In genomic region chr4:99091841-99092240, GRCh38 we compare ENCODE assay signal across 13 cellular contexts. TPM values are rescaled to one million over a fixed set of nuclear protein-coding genes. Genes with fewer than 3 reads are reported as not detected.
DNase-seq lines count a peak whose midpoint lies in the region; ATAC-seq, FAIRE-seq and TF ChIP-seq lines count a peak whose summit lies in the region.
"Not testable (repeated sequence)": the region's sequence is repeated elsewhere in the genome, so short reads cannot be mapped to it uniquely, and the experiment has no call there.
"Had no signal": no experiment of that assay in that cellular context is flagged by ENCODE, and none has a peak within 500 bp of the region (broad histone marks: within the 10 kb centered on the region; RNA-seq: fewer than 3 reads in every experiment).

No MANE protein-coding gene starts in this region.

- not testable (repeated sequence) for H2AFZ ChIP-seq in mammary epithelial cell (ENCODE audit: low read depth, low read length); keratinocyte (ENCODE audit: control insufficient read depth, low read length)

- ATAC-seq in RWPE2 (ENCODE audit: low read depth); natural killer cell: not testable (repeated sequence)

- WGBS in mammary epithelial cell (ENCODE audit: low coverage, missing lambda C conversion rate), result 0% methylated on average over 2 of the region's 2 CpGs
- WGBS in esophagus muscularis mucosa, result 63% methylated on average over 2 of the region's 2 CpGs
- WGBS in transverse colon (ENCODE audit: low coverage in 1 of 2), 2 donors, result 61 to 76% methylated on average over 2 of the region's 2 CpGs

- not testable (repeated sequence) for H3K27me3 ChIP-seq in RWPE2 (ENCODE audit: insufficient read depth, poor library complexity, severe bottlenecking); mammary epithelial cell (ENCODE audit: insufficient read depth, low read length); esophagus muscularis mucosa; keratinocyte (ENCODE audit: control insufficient read depth, extremely low read depth, insufficient read depth, low read length); transverse colon

- H4K20me1 ChIP-seq in mammary epithelial cell (ENCODE audit: insufficient read depth, low read length); keratinocyte (ENCODE audit: control insufficient read depth, extremely low read depth, insufficient read depth, low read length): not testable (repeated sequence)

- not testable (repeated sequence) for TF ChIP-seq EP300 in esophagus muscularis mucosa (IDR thresholded peaks at IDR 0.05); transverse colon (IDR thresholded peaks at IDR 0.05; ENCODE audit: low read depth)

- dilution Hi-C loops in mammary epithelial cell (cut with HindIII; ENCODE audit: low sequenced_read_pairs); keratinocyte (cut with MboI; ENCODE audit: extremely low pct_ligation_motif_present, low sequenced_read_pairs): not testable (repeated sequence)

- in situ Hi-C loops in mammary epithelial cell (cut with MboI; ENCODE audit: low sequenced_read_pairs in 2 of 2); transverse colon (cut with MboI; ENCODE audit: low pct_ligation_motif_present in 1 of 4, low pct_unique_long_range_greater_than_20kb in 1 of 4, low sequenced_read_pairs in 3 of 4): not testable (repeated sequence)

- not testable (repeated sequence) for TF ChIP-seq CTCF in RWPE2 (IDR thresholded peaks at IDR 0.05; ENCODE audit: poor library complexity, severe bottlenecking); mammary epithelial cell (conservative IDR thresholded peaks at IDR 0.05 in 1 of 2, IDR thresholded peaks at IDR 0.05 in 1 of 2; ENCODE audit: extremely low read depth in 1 of 2, insufficient read depth in 1 of 2, low read depth in 1 of 2, low read length in 2 of 2); esophagus muscularis mucosa (IDR thresholded peaks at IDR 0.05); keratinocyte (optimal IDR thresholded peaks at IDR 0.05 in 1 of 3, IDR thresholded peaks at IDR 0.05 in 1 of 3, conservative IDR thresholded peaks at IDR 0.05 in 1 of 3; ENCODE audit: extremely low read depth in 1 of 3, insufficient read depth in 2 of 3, low read length in 3 of 3); natural killer cell (IDR thresholded peaks at IDR 0.05); progenitor cell of endocrine pancreas (IDR thresholded peaks at IDR 0.05; ENCODE audit: unreplicated experiment); transverse colon (IDR thresholded peaks at IDR 0.05)

- H3K4me1 ChIP-seq in RWPE2 (ENCODE audit: insufficient read depth, poor library complexity, severe bottlenecking) (peaks cover 25% of the 10 kb centered on the region), mammary epithelial cell (ENCODE audit: insufficient read depth, low read length) (peaks cover 22% of the 10 kb centered on the region), esophagus muscularis mucosa (peaks cover 7 to 43% (median 31%) of the 10 kb centered on the region in 4 donors), keratinocyte (ENCODE audit: control insufficient read depth, extremely low read depth, insufficient read depth, low read length) (peaks cover 11% of the 10 kb centered on the region), transverse colon (peaks cover 0 to 35% (median 19%) of the 10 kb centered on the region in 4 donors)

- not testable (repeated sequence) for TF ChIP-seq POLR2A in esophagus muscularis mucosa (IDR thresholded peaks at IDR 0.05; ENCODE audit: low read depth); transverse colon (IDR thresholded peaks at IDR 0.05)

- H3K36me3 Mint-ChIP-seq in natural killer cell; progenitor cell of endocrine pancreas (ENCODE audit: insufficient read depth): not testable (repeated sequence)

- not testable (repeated sequence) for H3K9me1 ChIP-seq in keratinocyte (ENCODE audit: control insufficient read depth, extremely low read depth, insufficient read depth, low read length)

- CTCF ChIA-PET in mammary epithelial cell (lab: Charles Lee; ENCODE audit: low non-redundant PET), result not testable (repeated sequence)

- not testable (repeated sequence) for H3K9me3 Mint-ChIP-seq in natural killer cell; progenitor cell of endocrine pancreas (ENCODE audit: low read depth)

- H3K4me3 ChIP-seq in RWPE2 (ENCODE audit: severe bottlenecking); transverse colon: not testable (repeated sequence)
- H3K4me3 ChIP-seq in mammary epithelial cell (replicated peaks in 1 of 3; ENCODE audit: insufficient read depth in 1 of 3, low read depth in 2 of 3, low read length in 3 of 3) (peak overlapping the region; percentile 6 to 84 (median 65)), esophagus muscularis mucosa (peak overlapping the region in 3 of 4 donors; percentile 19 to 81 (median 68)), keratinocyte (ENCODE audit: control insufficient read depth in 2 of 3, extremely low read depth in 1 of 3, insufficient read depth in 2 of 3, low read depth in 1 of 3, low read length in 3 of 3) (peak overlapping the region; percentile 55 to 90 (median 81))

- not testable (repeated sequence) for H3K27me3 Mint-ChIP-seq in natural killer cell (ENCODE audit: low read depth in 2 of 2); progenitor cell of endocrine pancreas

- H3K36me3 ChIP-seq in RWPE2 (ENCODE audit: low read depth); mammary epithelial cell (ENCODE audit: insufficient read depth, low read length); esophagus muscularis mucosa; keratinocyte (ENCODE audit: control insufficient read depth in 2 of 2, extremely low read depth in 1 of 2, insufficient read depth in 2 of 2, low read length in 2 of 2); transverse colon: not testable (repeated sequence)

- FAIRE-seq in keratinocyte (lab: Jason Lieb, UNC), result not testable (repeated sequence)

- H3K9me3 ChIP-seq in RWPE2 (ENCODE audit: severe bottlenecking); mammary epithelial cell (replicated peaks; ENCODE audit: insufficient read depth, low read length); esophagus muscularis mucosa; keratinocyte (ENCODE audit: control insufficient read depth, low read depth, low read length); transverse colon: not testable (repeated sequence)

- H3K27ac ChIP-seq in RWPE2 (ENCODE audit: poor library complexity, severe bottlenecking) (peak overlapping the region; percentile 78), mammary epithelial cell (ENCODE audit: insufficient read depth, low read depth, low read length) (peak overlapping the region; percentile 94), esophagus muscularis mucosa (replicated peaks in 1 of 4) (peak overlapping the region; percentile 90 to 96 (median 94)), keratinocyte (ENCODE audit: control insufficient read depth, insufficient read depth, low read length) (peak overlapping the region; percentile 96), transverse colon (peak overlapping the region in 3 of 4 donors; percentile 30 to 98 (median 90))

- intact Hi-C loops in mammary epithelial cell (cut with micrococcal nuclease); esophagus muscularis mucosa (cut with DNase I); natural killer cell (cut with micrococcal nuclease); transverse colon (cut with DNase I; ENCODE audit: low total_unique reads): not testable (repeated sequence)

- not testable (repeated sequence) for H3K9ac ChIP-seq in mammary epithelial cell (ENCODE audit: insufficient read depth, low read length)
- peak overlapping the region; percentile 94 for H3K9ac ChIP-seq in keratinocyte (ENCODE audit: control insufficient read depth, extremely low read depth, insufficient read depth, low read length)

- H3K79me2 ChIP-seq in mammary epithelial cell (ENCODE audit: insufficient read depth, low read length), result peaks cover 52% of the 10 kb centered on the region
- peaks cover 37% of the 10 kb centered on the region for H3K79me2 ChIP-seq in keratinocyte (ENCODE audit: control insufficient read depth, insufficient read depth, low read length)

- H3K27ac Mint-ChIP-seq in natural killer cell (peak overlapping the region; percentile 96 to 99), progenitor cell of endocrine pancreas (peak overlapping the region; percentile 35)

- H3K4me2 ChIP-seq in mammary epithelial cell (ENCODE audit: insufficient read depth, low read depth, low read length) (peak overlapping the region; percentile 82), keratinocyte (ENCODE audit: control insufficient read depth, extremely low read depth, insufficient read depth, low read depth, low read length) (peak overlapping the region; percentile 94)

- H3K4me3 Mint-ChIP-seq in natural killer cell, result not testable (repeated sequence)
- peak overlapping the region; percentile 9 for H3K4me3 Mint-ChIP-seq in progenitor cell of endocrine pancreas (ENCODE audit: low read depth)

- DNase-seq in RWPE2 (ENCODE audit: low spot score); esophagus muscularis mucosa (ENCODE audit: extremely low spot score); keratinocyte (ENCODE audit: low read depth, low spot score); natural killer cell; progenitor cell of endocrine pancreas (ENCODE audit: low spot score, unreplicated experiment); transverse colon: not testable (repeated sequence)
- peak; percentile 69 for DNase-seq in mammary epithelial cell

- H3K4me1 Mint-ChIP-seq in natural killer cell (peaks cover 45 to 47% of the 10 kb centered on the region in 2 donors), progenitor cell of endocrine pancreas (ENCODE audit: low read depth) (peaks cover 31% of the 10 kb centered on the region)

- not testable (repeated sequence) for BruUV-seq in mammary epithelial cell (replicated peaks; lab: Mats Ljungman, UMichigan)

RNA-seq across cellular contexts. Expression of gene ADH5, which starts 3.3 kb away (rescaled TPM):
- total RNA-seq in mammary epithelial cell, result 100 to 1,000 TPM; 192 to 237 TPM
- 243 TPM for polyA plus RNA-seq in mammary epithelial cell
- polyA minus RNA-seq in mammary epithelial cell, result 202 TPM
- 100 to 1,000 TPM; 254 to 466 (median 421) TPM for total RNA-seq in esophagus muscularis mucosa
- 238 to 314 TPM (median 260 TPM) in 3 replicates for polyA plus RNA-seq in keratinocyte
- polyA plus RNA-seq in keratinocyte (2011; ENCODE audit: low read depth), result 44.4 TPM
- polyA plus RNA-seq in keratinocyte (2011; cell fraction: cytosol; rRNA removed), result 180 and 286 TPM in 2 replicates
- 225 and 271 TPM in 2 replicates for polyA plus RNA-seq in keratinocyte (2011; cell fraction: nucleus; rRNA removed)
- 123 and 183 TPM in 2 replicates for polyA plus RNA-seq in keratinocyte (2012; ENCODE audit: low replicate concordance)
- 60.1 to 223 TPM (median 174 TPM) in 3 replicates for polyA minus RNA-seq in keratinocyte
- polyA minus RNA-seq in keratinocyte (2011; cell fraction: cytosol; rRNA and poly(A)+ RNA removed), result 80.8 TPM
- 51.1 and 93.1 TPM in 2 replicates for polyA minus RNA-seq in keratinocyte (2011; cell fraction: nucleus; rRNA and poly(A)+ RNA removed)
- total RNA-seq in natural killer cell, result 10 to 100 TPM; 54.3 to 80.4 (median 62.5) TPM
- total RNA-seq in progenitor cell of endocrine pancreas, result 211 and 213 TPM in 2 replicates
- 100 to 1,000 TPM in 2 of 4 donors, 10 to 100 TPM in 2; 63.3 to 159 (median 111) TPM for total RNA-seq in transverse colon

RNA-seq across cellular contexts. Expression of gene ADH4, which starts 52.3 kb away (rescaled TPM):
- total RNA-seq in mammary epithelial cell, result not detected
- not detected for polyA plus RNA-seq in mammary epithelial cell
- not detected for polyA minus RNA-seq in mammary epithelial cell
- 1 to 10 TPM in 1 of 4 donors, under 1 TPM in 3; 0.57 to 8.0 (median 0.75) TPM for total RNA-seq in esophagus muscularis mucosa
- polyA plus RNA-seq in keratinocyte, result not detected in 3 replicates
- not detected for polyA plus RNA-seq in keratinocyte (2011; ENCODE audit: low read depth)
- polyA plus RNA-seq in keratinocyte (2011; cell fraction: cytosol; rRNA removed), result 0.05 TPM in 1 of 2 replicates, not detected in the other
- 0.08 TPM in 1 of 2 replicates, not detected in the other for polyA plus RNA-seq in keratinocyte (2011; cell fraction: nucleus; rRNA removed)
- polyA plus RNA-seq in keratinocyte (2012; ENCODE audit: low replicate concordance), result not detected in 2 replicates
- polyA minus RNA-seq in keratinocyte, result not detected in 3 replicates
- polyA minus RNA-seq in keratinocyte (2011; cell fraction: cytosol; rRNA and poly(A)+ RNA removed), result not detected
- not detected in 2 replicates for polyA minus RNA-seq in keratinocyte (2011; cell fraction: nucleus; rRNA and poly(A)+ RNA removed)
- not detected for total RNA-seq in natural killer cell
- total RNA-seq in progenitor cell of endocrine pancreas, result not detected in 2 replicates
- total RNA-seq in transverse colon, result 1 to 10 TPM in 1 of 4 donors, under 1 TPM in 1, not detected in 2; 0.55 to 1.1 TPM
- total RNA-seq: A172, Calu3, HFFc6, HT1080, LHCN-M2 had no signal
- polyA plus RNA-seq: BJ had no signal
